ENCODE assay signal across 1 cellular context in the genomic region with DNA sequence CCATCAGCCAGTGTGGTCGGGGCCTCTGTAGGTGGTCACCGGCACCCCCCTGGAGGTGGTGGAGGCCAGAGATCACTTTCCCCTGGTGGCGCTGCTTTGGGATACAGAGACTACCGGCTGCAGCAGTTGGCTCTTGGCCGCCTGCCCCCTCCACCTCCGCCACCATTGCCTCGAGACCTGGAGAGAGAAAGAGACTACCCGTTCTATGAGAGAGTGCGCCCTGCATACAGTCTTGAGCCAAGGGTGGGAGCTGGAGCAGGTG.
TF ChIP-seq lines count a peak whose summit lies in the region.

No MANE protein-coding gene starts in this region.

TF ChIP-seq in GM23338, 12 proteins besides CTCF, POLR2A, EP300 and RAD21 (continued from another document):
- TF ChIP-seq, protein P1, sequence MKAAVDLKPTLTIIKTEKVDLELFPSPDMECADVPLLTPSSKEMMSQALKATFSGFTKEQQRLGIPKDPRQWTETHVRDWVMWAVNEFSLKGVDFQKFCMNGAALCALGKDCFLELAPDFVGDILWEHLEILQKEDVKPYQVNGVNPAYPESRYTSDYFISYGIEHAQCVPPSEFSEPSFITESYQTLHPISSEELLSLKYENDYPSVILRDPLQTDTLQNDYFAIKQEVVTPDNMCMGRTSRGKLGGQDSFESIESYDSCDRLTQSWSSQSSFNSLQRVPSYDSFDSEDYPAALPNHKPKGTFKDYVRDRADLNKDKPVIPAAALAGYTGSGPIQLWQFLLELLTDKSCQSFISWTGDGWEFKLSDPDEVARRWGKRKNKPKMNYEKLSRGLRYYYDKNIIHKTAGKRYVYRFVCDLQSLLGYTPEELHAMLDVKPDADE (IDR thresholded peaks at IDR 0.05): no peak
- TF ChIP-seq EZH2phosphoT487 (IDR thresholded peaks at IDR 0.05; ENCODE audit: unreplicated experiment): no peak
- no peak for TF ChIP-seq POLR2AphosphoS5 (IDR thresholded peaks at IDR 0.05; ENCODE audit: low read depth)
- no peak for TF ChIP-seq EZH2 (IDR thresholded peaks at IDR 0.05; ENCODE audit: low read depth, unreplicated experiment)
- no peak for TF ChIP-seq NANOG (IDR thresholded peaks at IDR 0.05; ENCODE audit: borderline replicate concordance)
- TF ChIP-seq JUNB (IDR thresholded peaks at IDR 0.05; ENCODE audit: unreplicated experiment): no peak
- TF ChIP-seq, protein P2, sequence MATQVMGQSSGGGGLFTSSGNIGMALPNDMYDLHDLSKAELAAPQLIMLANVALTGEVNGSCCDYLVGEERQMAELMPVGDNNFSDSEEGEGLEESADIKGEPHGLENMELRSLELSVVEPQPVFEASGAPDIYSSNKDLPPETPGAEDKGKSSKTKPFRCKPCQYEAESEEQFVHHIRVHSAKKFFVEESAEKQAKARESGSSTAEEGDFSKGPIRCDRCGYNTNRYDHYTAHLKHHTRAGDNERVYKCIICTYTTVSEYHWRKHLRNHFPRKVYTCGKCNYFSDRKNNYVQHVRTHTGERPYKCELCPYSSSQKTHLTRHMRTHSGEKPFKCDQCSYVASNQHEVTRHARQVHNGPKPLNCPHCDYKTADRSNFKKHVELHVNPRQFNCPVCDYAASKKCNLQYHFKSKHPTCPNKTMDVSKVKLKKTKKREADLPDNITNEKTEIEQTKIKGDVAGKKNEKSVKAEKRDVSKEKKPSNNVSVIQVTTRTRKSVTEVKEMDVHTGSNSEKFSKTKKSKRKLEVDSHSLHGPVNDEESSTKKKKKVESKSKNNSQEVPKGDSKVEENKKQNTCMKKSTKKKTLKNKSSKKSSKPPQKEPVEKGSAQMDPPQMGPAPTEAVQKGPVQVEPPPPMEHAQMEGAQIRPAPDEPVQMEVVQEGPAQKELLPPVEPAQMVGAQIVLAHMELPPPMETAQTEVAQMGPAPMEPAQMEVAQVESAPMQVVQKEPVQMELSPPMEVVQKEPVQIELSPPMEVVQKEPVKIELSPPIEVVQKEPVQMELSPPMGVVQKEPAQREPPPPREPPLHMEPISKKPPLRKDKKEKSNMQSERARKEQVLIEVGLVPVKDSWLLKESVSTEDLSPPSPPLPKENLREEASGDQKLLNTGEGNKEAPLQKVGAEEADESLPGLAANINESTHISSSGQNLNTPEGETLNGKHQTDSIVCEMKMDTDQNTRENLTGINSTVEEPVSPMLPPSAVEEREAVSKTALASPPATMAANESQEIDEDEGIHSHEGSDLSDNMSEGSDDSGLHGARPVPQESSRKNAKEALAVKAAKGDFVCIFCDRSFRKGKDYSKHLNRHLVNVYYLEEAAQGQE (IDR thresholded peaks at IDR 0.05; ENCODE audit: unreplicated experiment): no peak
